Comparison of ENCODE assay signal across 24 cellular contexts in the genomic region with DNA sequence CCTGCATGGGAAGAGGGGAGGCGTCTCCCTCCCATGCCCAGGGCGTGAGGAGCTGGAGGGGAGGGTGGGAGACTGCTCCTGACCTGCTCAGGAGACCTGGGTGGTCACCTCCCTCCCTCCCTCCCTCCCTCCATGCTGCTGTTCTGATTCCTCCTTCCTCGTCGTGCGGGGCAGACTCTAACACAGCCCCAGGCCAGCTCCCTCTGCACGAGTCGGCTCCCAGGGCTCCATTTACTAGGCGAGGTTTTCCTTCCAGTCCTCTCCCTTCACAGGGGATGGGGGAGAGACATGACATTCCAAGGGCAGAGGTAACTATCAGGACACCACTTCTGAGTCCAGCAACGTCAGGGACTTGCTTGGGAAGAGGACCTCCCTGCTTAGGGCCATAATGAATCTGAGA. TPM values are rescaled to one million over a fixed set of nuclear protein-coding genes. Genes with fewer than 3 reads are reported as not detected.
"Had no signal": no experiment of that assay in that cellular context is flagged by ENCODE, and none has a peak within 500 bp of the region (broad histone marks: within the 10 kb centered on the region; RNA-seq: fewer than 3 reads in every experiment).

No MANE protein-coding gene starts in this region.

- H3K27me3 Mint-ChIP-seq: dendritic cell treated with granulocyte-macrophage colony-stimulating factor and Interleukin-4, amounts not matched to agents 40 ng/mL and 50 ng/mL, for 4 days had no signal

- H3K9me3 Mint-ChIP-seq: dendritic cell treated with granulocyte-macrophage colony-stimulating factor and Interleukin-4, amounts not matched to agents 40 ng/mL and 50 ng/mL, for 4 days; nephron had no signal

- DNase-seq: cerebellar nuclear complex; effector CD8-positive, alpha-beta T cell; foreskin keratinocyte; left cardiac atrium; lower lobe of right lung; nucleus accumbens; right cardiac atrium; sigmoid colon; stimulated activated CD4-positive, alpha-beta T cell treated with anti-CD3 and anti-CD28 coated beads, Interleukin-4, amount 100 ng/mL, for 4 hours; stimulated activated naive CD8-positive, alpha-beta T cell treated with anti-CD3 and anti-CD28 coated beads, Interleukin-15, Interleukin-2, amounts not matched to agents 100 U/mL and 50 U/mL, for 24 hours; substantia nigra; testis had no signal

- H3K27ac Mint-ChIP-seq: dendritic cell treated with granulocyte-macrophage colony-stimulating factor and Interleukin-4, amounts not matched to agents 40 ng/mL and 50 ng/mL, for 4 days; nephron; neural progenitor cell; stimulated activated memory B cell treated with anti-CD40 and anti-IgM and Interleukin-4, amounts not matched to agents 10 μg/mL and 1 μg/mL and 100 μg/mL, for 72 hours had no signal

- H3K4me3 Mint-ChIP-seq: dendritic cell treated with granulocyte-macrophage colony-stimulating factor and Interleukin-4, amounts not matched to agents 40 ng/mL and 50 ng/mL, for 4 days; nephron; neural progenitor cell; stimulated activated memory B cell treated with anti-CD40 and anti-IgM and Interleukin-4, amounts not matched to agents 10 μg/mL and 1 μg/mL and 100 μg/mL, for 72 hours had no signal

- H3K36me3 Mint-ChIP-seq: neural progenitor cell; stimulated activated memory B cell treated with anti-CD40 and anti-IgM and Interleukin-4, amounts not matched to agents 10 μg/mL and 1 μg/mL and 100 μg/mL, for 72 hours had no signal

- H3K4me1 Mint-ChIP-seq: stimulated activated memory B cell treated with anti-CD40 and anti-IgM and Interleukin-4, amounts not matched to agents 10 μg/mL and 1 μg/mL and 100 μg/mL, for 72 hours had no signal

- ATAC-seq: foreskin keratinocyte; gastroesophageal sphincter; heart left ventricle; left cardiac atrium; left lung; lower lobe of right lung; psoas muscle; right cardiac atrium; stimulated activated memory B cell treated with anti-CD40 and anti-IgM and Interleukin-4, amounts not matched to agents 10 μg/mL and 1 μg/mL and 100 μg/mL, for 72 hours; stimulated activated naive CD8-positive, alpha-beta T cell treated with anti-CD3 and anti-CD28 coated beads, Interleukin-15, Interleukin-2, amounts not matched to agents 100 U/mL and 50 U/mL, for 24 hours had no signal

RNA-seq across cellular contexts. Expression of a gene that starts 23.6 kb away (rescaled TPM):
- total RNA-seq: endothelial cell of umbilical vein, epithelial cell of proximal tubule, fibroblast of lung, foreskin keratinocyte, kidney epithelial cell had no signal
